Comparison of ENCODE assay signal across 22 cellular contexts in the genomic region with DNA sequence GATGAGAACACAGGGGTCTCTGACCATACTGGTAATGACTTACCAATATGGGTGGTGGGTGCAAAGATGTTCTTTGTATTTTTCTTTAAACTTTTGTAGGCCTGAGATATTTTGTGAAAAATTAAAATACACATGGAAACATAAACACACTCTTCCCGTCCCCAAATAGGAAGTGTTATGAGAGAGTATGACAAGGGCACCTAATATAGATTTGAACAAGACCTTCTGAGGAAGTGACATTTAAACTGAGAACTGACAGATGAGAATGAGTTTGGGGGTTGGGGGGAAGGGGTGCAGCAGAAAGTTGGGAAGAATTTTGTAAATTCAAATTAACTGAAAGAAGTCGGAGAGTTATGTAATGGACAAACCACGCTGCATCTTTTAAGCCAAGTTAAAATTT.
"Had no signal": no experiment of that assay in that cellular context is flagged by ENCODE, and none has a peak within 500 bp of the region (broad histone marks: within the 10 kb centered on the region; RNA-seq: fewer than 3 reads in every experiment).

No MANE protein-coding gene starts in this region.

- DNase-seq: hypothalamus; immature natural killer cell; kidney; left colon; left lung; lower lobe of right lung; mammary epithelial cell; mesenchymal stem cell; naive thymus-derived CD8-positive, alpha-beta T cell; nucleus accumbens; pancreas; posterior cingulate gyrus; retina; right cardiac atrium; sigmoid colon; small intestine; spleen; stimulated activated CD4-positive, alpha-beta T cell treated with anti-CD3 and anti-CD28 coated beads, Interleukin-4, amount 100 ng/mL, for 24 hours; stimulated activated naive CD4-positive, alpha-beta T cell; tibial artery; trophoblast cell; upper lobe of right lung had no signal
